9 cellular contexts compared by ENCODE assay signal in the genomic region with DNA sequence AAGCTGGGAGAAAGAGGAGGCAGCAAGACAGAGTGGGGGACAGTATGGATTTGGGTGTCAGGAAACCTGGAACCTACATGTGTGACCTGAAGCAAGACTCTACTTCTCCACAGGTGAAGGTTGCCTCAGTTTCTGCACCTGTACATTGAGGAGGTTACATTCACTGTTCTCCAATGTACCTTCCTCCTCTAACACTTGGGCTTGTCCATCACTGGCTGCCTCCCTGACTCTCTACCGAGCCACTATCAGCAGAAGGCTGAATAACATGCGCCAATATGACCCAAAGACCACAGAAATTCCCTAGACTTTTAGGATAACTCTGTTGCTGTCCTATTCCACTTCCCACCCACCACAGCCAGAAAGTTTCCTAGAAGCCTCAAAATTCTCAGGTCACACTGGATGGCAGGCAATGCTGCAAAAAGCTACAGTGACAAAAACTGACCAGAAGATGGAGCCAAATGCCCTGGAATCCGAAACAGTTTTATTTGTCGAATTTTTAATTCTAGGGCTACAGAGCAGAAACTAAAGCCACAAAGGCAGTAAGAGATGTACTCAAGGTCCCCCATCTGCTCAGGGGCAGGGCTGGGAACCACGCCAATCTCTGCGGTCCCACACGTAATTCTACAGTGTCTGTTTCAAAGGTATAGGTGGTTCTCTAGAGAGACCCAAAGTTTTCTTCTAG.
DNase-seq lines count a peak whose midpoint lies in the region; ATAC-seq and TF ChIP-seq lines count a peak whose summit lies in the region.
"Had no signal": no experiment of that assay in that cellular context is flagged by ENCODE, and none has a peak within 500 bp of the region (broad histone marks: within the 10 kb centered on the region; RNA-seq: fewer than 3 reads in every experiment).

No MANE protein-coding gene starts in this region.

- no peak for DNase-seq in BJ (ENCODE audit: low read depth)
- DNase-seq in GM12865 (ENCODE audit: low read depth) = peak; percentile 49
- DNase-seq in NCI-H774 (lab: John Stamatoyannopoulos, UW) = peak; percentile 2
- no peak for DNase-seq in breast epithelium (ENCODE audit: low spot score in 2 of 2)
- DNase-seq in islet precursor cell = peak; percentile 67
- DNase-seq in tibial nerve (ENCODE audit: low spot score in 2 of 2) = peak in 1 of 2 donors; percentile 37

- 16 to 23% methylated on average over 7 of the region's 7 CpGs for WGBS in tibial nerve, 2 donors

- H3K27ac ChIP-seq in breast epithelium (no peak overlapping the region), tibial nerve (no peak overlapping the region)
- H3K27ac ChIP-seq: skin epidermis had no signal

- H3K9me3 ChIP-seq in breast epithelium (no peaks in the 10 kb centered on the region), tibial nerve (no peaks in the 10 kb centered on the region)

- intact Hi-C loops in breast epithelium (cut with DNase I; ENCODE audit: low total_unique reads) = no loop called here

- CTCF ChIA-PET in BJ (lab: Yijun Ruan, JAX) = interaction anchor here (0.5 to 6.2 kb wide), 26 partner anchors 9 to 1446 kb away, joined by 3 to 66 read pairs (median 4); no protein-coding TSS in a partner anchor

- H3K27me3 ChIP-seq in BJ (ENCODE audit: control insufficient read depth, insufficient read depth, low read length) = peaks cover 3% of the 10 kb centered on the region; the same call in 1 of the 2 replicates
- H3K27me3 ChIP-seq in breast epithelium = no peaks in the 10 kb centered on the region
- H3K27me3 ChIP-seq in tibial nerve = no peaks in the 10 kb centered on the region

- H3K36me3 ChIP-seq in BJ (ENCODE audit: control insufficient read depth, insufficient read depth, low read length) (no peaks in the 10 kb centered on the region), breast epithelium (no peaks in the 10 kb centered on the region), tibial nerve (no peaks in the 10 kb centered on the region)

- H3K4me3 ChIP-seq in BJ (ENCODE audit: low read depth, low read length) (no peak overlapping the region), GM12865 (ENCODE audit: low read depth, low read length) (no peak overlapping the region), breast epithelium (no peak overlapping the region), tibial nerve (no peak overlapping the region)
- H3K4me3 ChIP-seq: skin epidermis had no signal

- no peak for TF ChIP-seq POLR2A in breast epithelium (IDR thresholded peaks at IDR 0.05)
- no peak for TF ChIP-seq POLR2A in tibial nerve (IDR thresholded peaks at IDR 0.05)

- ATAC-seq in HG02981 (IDR thresholded peaks at IDR 0.05; ENCODE audit: unreplicated experiment) (peak; percentile 68), GM18861 (IDR thresholded peaks at IDR 0.05; ENCODE audit: unreplicated experiment) (no peak)

- no peak for TF ChIP-seq EP300 in tibial nerve (IDR thresholded peaks at IDR 0.05)

- POLR2A ChIA-PET in BJ (lab: Charles Lee) = no interaction called here

- TF ChIP-seq CTCF in BJ (IDR thresholded peaks at IDR 0.05; ENCODE audit: insufficient read depth, low read depth, low read length) = peak; percentile 75
- TF ChIP-seq CTCF in GM12865 (IDR thresholded peaks at IDR 0.05; ENCODE audit: insufficient read depth, low read depth, low read length, missing control alignments) = peak; percentile 68
- TF ChIP-seq CTCF in breast epithelium (IDR thresholded peaks at IDR 0.05) = peak in 2 of 3 donors; percentile 43 to 59
- TF ChIP-seq CTCF in tibial nerve (IDR thresholded peaks at IDR 0.05) = peak; percentile 50 to 65 (median 61)

- H3K4me1 ChIP-seq in breast epithelium (no peaks in the 10 kb centered on the region), tibial nerve (no peaks in the 10 kb centered on the region)

Comparison
In these comparisons a context has a peak if more than half of its experiments do, and no peak if none do; other contexts are left out.
1. DNase-seq: peak in GM12865 (single experiment), NCI-H774 (single experiment) and islet precursor cell (single experiment); none in BJ (single experiment) and breast epithelium (0 of 2).
2. Peak in every context shown above with its lines, with median percentiles within 50 percentile points of each other: CTCF ChIP-seq.